ENCODE assay signal across 8 cellular contexts in the genomic region with DNA sequence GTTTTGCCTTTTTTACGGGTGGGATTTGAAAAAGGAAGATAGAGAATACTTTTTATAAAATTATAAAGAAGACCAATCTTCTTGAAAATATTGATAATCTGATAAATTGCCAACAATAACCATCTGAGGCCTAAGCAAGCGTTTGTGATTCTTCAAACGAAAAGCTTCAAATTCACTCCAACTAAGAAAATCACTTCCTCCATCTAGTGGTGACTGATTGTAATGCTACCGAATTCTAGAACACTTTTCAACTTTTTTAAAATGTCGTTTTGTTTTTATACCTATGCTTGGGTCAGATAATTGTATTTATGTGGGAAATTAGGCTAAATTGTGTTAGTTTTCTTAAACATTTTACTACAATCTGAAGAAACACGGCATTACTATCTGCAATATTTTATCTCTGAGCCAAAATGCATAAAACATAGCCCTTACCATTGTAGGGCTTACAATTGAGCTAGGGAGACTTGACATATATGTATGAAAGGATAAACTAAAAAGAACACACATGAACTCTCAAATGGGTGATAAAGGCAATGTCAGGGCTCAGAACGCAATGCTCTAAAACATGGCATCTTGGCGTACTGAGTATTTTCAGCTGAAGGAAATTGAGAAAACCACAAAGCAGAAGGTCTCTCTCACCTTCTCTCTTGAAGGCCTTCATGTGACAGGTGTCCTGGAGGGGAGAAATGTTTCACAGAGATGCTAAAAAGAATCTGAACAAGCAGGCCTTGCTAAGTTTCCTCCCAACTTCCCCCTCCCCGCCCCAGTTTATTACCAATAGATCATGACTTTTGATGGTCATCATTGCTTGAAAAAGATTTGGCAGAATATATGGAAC. TPM values are rescaled to one million over a fixed set of nuclear protein-coding genes. Genes with fewer than 3 reads are reported as not detected.
DNase-seq lines count a peak whose midpoint lies in the region; ATAC-seq and TF ChIP-seq lines count a peak whose summit lies in the region.

No MANE protein-coding gene starts in this region.

- TF ChIP-seq CTCF in CD14-positive monocyte (IDR thresholded peaks at IDR 0.05), result peak; percentile 87

- peak; percentile 80 for ATAC-seq in GM18519 (IDR thresholded peaks at IDR 0.05; ENCODE audit: low FRiP score, unreplicated experiment)
- ATAC-seq in HG03520 (IDR thresholded peaks at IDR 0.05; ENCODE audit: unreplicated experiment), result peak; percentile 64
- no peak for ATAC-seq in HG03139 (IDR thresholded peaks at IDR 0.05; ENCODE audit: unreplicated experiment)

- H3K36me3 Mint-ChIP-seq in CD14-positive monocyte, result no peaks in the 10 kb centered on the region

- no peaks in the 10 kb centered on the region for H3K27me3 Mint-ChIP-seq in CD14-positive monocyte (ENCODE audit: low read depth in 3 of 3)

- DNase-seq in CD14-positive monocyte (ENCODE audit: low spot score) (no peak), NCI-H82 treated with DMSO at 0.1 percent for 48 hours (lab: John Stamatoyannopoulos, UW; ENCODE audit: unreplicated experiment) (peak; percentile 36), cerebellum (ENCODE audit: low spot score) (peak; percentile 13), midbrain (lab: John Stamatoyannopoulos, UW) (peak; percentile 54)
- no peak for DNase-seq in activated CD4-positive, alpha-beta T cell treated with anti-CD3 and anti-CD28 coated beads for 48 hours

- no peak overlapping the region for H3K27ac Mint-ChIP-seq in CD14-positive monocyte

- no peak overlapping the region for H3K4me3 Mint-ChIP-seq in CD14-positive monocyte

- no peaks in the 10 kb centered on the region for H3K9me3 Mint-ChIP-seq in CD14-positive monocyte

- intact Hi-C loops in CD14-positive monocyte (cut with micrococcal nuclease), result no loop called here

- peaks cover 2% of the 10 kb centered on the region for H3K4me1 Mint-ChIP-seq in CD14-positive monocyte

RNA-seq across cellular contexts. Expression of a gene that starts 36.8 kb away (rescaled TPM):
- 10 to 100 TPM in 1 of 2 donors, 1 to 10 TPM in 1; 5.6 to 12.1 TPM for polyA plus RNA-seq in CD14-positive monocyte
- total RNA-seq in cerebellum, result 47.9 TPM

Comparison
In these comparisons a context has a peak if more than half of its experiments do, and no peak if none do; other contexts are left out.
1. DNase-seq: peak in NCI-H82 treated with DMSO at 0.1 percent for 48 hours (single experiment), cerebellum (single experiment) and midbrain (single experiment); none in CD14-positive monocyte (single experiment) and activated CD4-positive, alpha-beta T cell treated with anti-CD3 and anti-CD28 coated beads for 48 hours (single experiment).